In the genomic region with DNA sequence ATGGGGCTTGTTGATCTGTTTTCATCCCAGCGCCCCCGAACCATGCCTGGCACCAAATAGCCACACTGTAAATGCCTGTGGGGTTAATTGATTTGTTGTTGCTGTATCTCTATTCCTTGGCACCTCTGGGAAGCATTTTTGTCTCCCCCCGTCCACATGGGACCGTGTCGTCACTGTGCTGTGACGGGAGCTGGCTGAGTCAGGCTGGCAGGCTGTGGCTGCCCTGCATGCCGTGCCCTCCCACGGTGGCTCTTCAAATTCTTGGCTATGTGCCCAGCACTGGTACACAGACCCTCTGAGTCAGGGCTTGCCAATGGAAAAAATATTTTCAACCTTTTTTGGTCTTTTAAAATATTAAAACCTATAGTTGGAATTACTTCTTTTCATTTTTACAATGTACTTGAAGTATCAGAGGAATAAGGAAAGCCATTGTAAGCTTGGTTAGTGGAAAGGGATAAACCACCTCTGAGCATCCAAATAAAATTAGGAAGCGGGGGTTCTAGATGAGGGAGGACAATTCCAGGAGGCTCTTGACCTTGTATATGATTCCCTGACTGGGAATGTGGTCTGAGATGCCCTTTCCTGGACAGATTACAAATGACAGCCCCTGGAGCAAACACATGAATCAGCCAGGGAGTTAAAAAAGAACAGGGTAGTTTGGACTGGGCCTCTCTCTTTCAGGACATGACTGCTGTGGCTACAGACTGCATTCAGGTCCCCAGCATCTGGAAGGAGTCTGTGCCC, we compare ENCODE assay signal across 8 cellular contexts. TPM values are rescaled to one million over a fixed set of nuclear protein-coding genes. Genes with fewer than 3 reads are reported as not detected.
DNase-seq lines count a peak whose midpoint lies in the region; ATAC-seq and TF ChIP-seq lines count a peak whose summit lies in the region.
"Had no signal": no experiment of that assay in that cellular context is flagged by ENCODE, and none has a peak within 500 bp of the region (broad histone marks: within the 10 kb centered on the region; RNA-seq: fewer than 3 reads in every experiment).

No MANE protein-coding gene starts in this region.

- peaks cover 8% of the 10 kb centered on the region for H3K36me3 Mint-ChIP-seq in chondrocyte (ENCODE audit: low read depth)

- 35 to 57% (median 51%) methylated on average over 8 to 9 of the region's 9 CpGs for WGBS in stomach, 5 donors

- H3K27ac Mint-ChIP-seq in chondrocyte (ENCODE audit: unreplicated experiment), result peak overlapping the region; percentile 97

- H3K4me1 ChIP-seq in SJSA1 (replicated peaks) (peaks cover 43% of the 10 kb centered on the region), stomach (peaks cover 42 to 82% (median 67%) of the 10 kb centered on the region in 4 donors)

- no peak for ATAC-seq in GM18907 (IDR thresholded peaks at IDR 0.05; ENCODE audit: unreplicated experiment)

- intact Hi-C loops in stomach (cut with DNase I; ENCODE audit: low total_unique reads), result no loop called here

- peaks cover 10% of the 10 kb centered on the region for H3K9me3 ChIP-seq in SJSA1 (replicated peaks)
- peaks cover 0 to 7% (median 0%) of the 10 kb centered on the region in 4 donors for H3K9me3 ChIP-seq in stomach

- H3K27me3 ChIP-seq in SJSA1 (replicated peaks) (no peaks in the 10 kb centered on the region), stomach (no peaks in the 10 kb centered on the region)

- no peak for TF ChIP-seq CTCF in chondrocyte (IDR thresholded peaks at IDR 0.05)
- TF ChIP-seq CTCF in stomach (IDR thresholded peaks at IDR 0.05), result no peak

- peaks cover 4% of the 10 kb centered on the region; the same call in 1 of the 2 replicates for H3K36me3 ChIP-seq in SJSA1
- H3K36me3 ChIP-seq in stomach, result no peaks in the 10 kb centered on the region

- peak overlapping the region; percentile 73 for H3K27ac ChIP-seq in SJSA1
- peak overlapping the region; percentile 77 to 94 (median 90) for H3K27ac ChIP-seq in stomach
- H3K27ac ChIP-seq: parathyroid adenoma had no signal

- peaks cover 23% of the 10 kb centered on the region for H3K9me3 Mint-ChIP-seq in chondrocyte (ENCODE audit: low read depth)

- peak; percentile 28 for TF ChIP-seq EP300 in stomach (IDR thresholded peaks at IDR 0.05)

- H3K4me3 ChIP-seq in SJSA1 (no peak overlapping the region), stomach (no peak overlapping the region)

- peak overlapping the region; percentile 18 for H3K4me3 Mint-ChIP-seq in chondrocyte (ENCODE audit: unreplicated experiment)

- no peak for TF ChIP-seq POLR2A in stomach (IDR thresholded peaks at IDR 0.05)

- no peaks in the 10 kb centered on the region for H3K27me3 Mint-ChIP-seq in chondrocyte (ENCODE audit: low read depth)

- DNase-seq in HT1080 (ENCODE audit: low read depth), result peak; percentile 92
- peak; percentile 76 to 89 for DNase-seq in SJSA1 (ENCODE audit: low read depth in 1 of 2, low spot score in 2 of 2)
- no peak for DNase-seq in chondrocyte (ENCODE audit: low spot score)
- DNase-seq in midbrain (lab: John Stamatoyannopoulos, UW), result peak; percentile 22
- peak; percentile 23 for DNase-seq in stomach
- DNase-seq in foreskin melanocyte, result no peak

- H3K4me1 Mint-ChIP-seq in chondrocyte (ENCODE audit: low read depth), result peaks cover 83% of the 10 kb centered on the region

RNA-seq across cellular contexts. Expression of gene DGKD, which starts 59.4 kb away (rescaled TPM):
- total RNA-seq in HT1080 (2014; rRNA removed; shearing (Covaris generic)), result 14.1 and 14.8 TPM in 2 replicates
- 14.1 and 16.9 TPM in 2 replicates for polyA plus RNA-seq in HT1080 (2015; cell fraction: cytosol; rRNA removed)
- 56.8 and 57.9 TPM in 2 replicates for polyA plus RNA-seq in HT1080 (2015; cell fraction: nucleus; rRNA removed)
- total RNA-seq in SJSA1 (2014; rRNA removed; shearing (Covaris generic)), result 9.7 and 16.0 TPM in 2 replicates
- total RNA-seq in chondrocyte, result 56.9 to 67.1 TPM (median 66.3 TPM) in 3 replicates
- 100 to 1,000 TPM; 191 to 471 (median 216) TPM for total RNA-seq in stomach
- 10 to 100 TPM; 21.9 to 85.4 (median 25.2) TPM for polyA plus RNA-seq in stomach

Comparison
In these comparisons a context has a peak if more than half of its experiments do, and no peak if none do; other contexts are left out.
1. DNase-seq: peak in HT1080 (single experiment), SJSA1 (2 of 2), midbrain (single experiment) and stomach (single experiment); none in chondrocyte (single experiment) and foreskin melanocyte (single experiment).